1 cellular context compared by ENCODE assay signal in genomic region chr12:29148958-29149690, GRCh38.
A peak's percentile ranks its signal among the peaks of the same experiment; 100 is the strongest.
TF ChIP-seq lines count a peak whose summit lies in the region.

Gene FAR2 (plus strand): TSS chr12:29149278. CDS start chr12:29270450, 121,172 bp downstream.

TF ChIP-seq in HEK293, 187 proteins besides CTCF, POLR2A, EP300 and RAD21 (continued from another document):
- TF ChIP-seq OSR2 (tag by site-specific recombination; IDR thresholded peaks at IDR 0.05) (no peak), ZBTB17 (tag by site-specific recombination; IDR thresholded peaks at IDR 0.05) (0 out of 2 replicates have a peak, but pooled peaks have one; percentile 32), WT1 (tag by site-specific recombination; IDR thresholded peaks at IDR 0.05) (peak; percentile 33; the same call in 1 of the 2 replicates), ZNF239 (tag by site-specific recombination; IDR thresholded peaks at IDR 0.05) (no peak), ZNF394 (tag by site-specific recombination; IDR thresholded peaks at IDR 0.05; ENCODE audit: borderline replicate concordance) (no peak; the same call in 1 of the 2 replicates), ZNF561 (tag by site-specific recombination; IDR thresholded peaks at IDR 0.05; ENCODE audit: borderline replicate concordance) (peak; percentile 30; the same call in 1 of the 2 replicates), ZFP37 (tag by site-specific recombination; IDR thresholded peaks at IDR 0.05) (0 out of 2 replicates have a peak, but pooled peaks have one; percentile 19), ZBTB20 (tag by site-specific recombination; IDR thresholded peaks at IDR 0.05) (peak; percentile 82), ZNF785 (tag by site-specific recombination; IDR thresholded peaks at IDR 0.05) (0 out of 2 replicates have a peak, but pooled peaks have one; percentile 44), GLIS2 (tag by site-specific recombination; IDR thresholded peaks at IDR 0.05) (peak; percentile 89), KLF9 (tag by site-specific recombination; IDR thresholded peaks at IDR 0.05; ENCODE audit: low read depth) (peak; percentile 77), ZXDB (tag by site-specific recombination; IDR thresholded peaks at IDR 0.05) (peak; percentile 41; the same call in 1 of the 2 replicates), ZNF37A (tag by site-specific recombination; IDR thresholded peaks at IDR 0.05) (0 out of 2 replicates have a peak, but pooled peaks have one; percentile 49), KLF7 (tag by site-specific recombination; IDR thresholded peaks at IDR 0.05; ENCODE audit: borderline replicate concordance) (peak; percentile 71; the same call in 1 of the 2 replicates), ZSCAN30 (tag by site-specific recombination; IDR thresholded peaks at IDR 0.05) (no peak; the same call in 1 of the 2 replicates), SP3 (tag by site-specific recombination; IDR thresholded peaks at IDR 0.05) (peak; percentile 70), ZEB2 (tag by site-specific recombination; IDR thresholded peaks at IDR 0.05) (peak; percentile 33), ZNF660 (tag by site-specific recombination; IDR thresholded peaks at IDR 0.05) (peak; percentile 59; the same call in 1 of the 2 replicates), ZNF16 (tag by site-specific recombination; IDR thresholded peaks at IDR 0.05; ENCODE audit: low read depth) (no peak), ZNF791 (tag by site-specific recombination; IDR thresholded peaks at IDR 0.05) (no peak), ZNF555 (tag by site-specific recombination; conservative IDR thresholded peaks at IDR 0.05) (no peak), ZNF521 (tag by site-specific recombination; IDR thresholded peaks at IDR 0.05) (no peak), PRDM1 (tag by site-specific recombination; IDR thresholded peaks at IDR 0.05) (0 out of 2 replicates have a peak, but pooled peaks have one; percentile 4), REST (tag by site-specific recombination; IDR thresholded peaks at IDR 0.05) (peak; percentile 65; the same call in 1 of the 2 replicates), ZBTB6 (tag by site-specific recombination; IDR thresholded peaks at IDR 0.05) (peak; percentile 59; the same call in 1 of the 2 replicates), KLF10 (tag by site-specific recombination; IDR thresholded peaks at IDR 0.05) (peak; percentile 55; the same call in 1 of the 2 replicates), EGR2 (tag by site-specific recombination; IDR thresholded peaks at IDR 0.05; ENCODE audit: low read depth) (peak; percentile 91), ZNF211 (tag by site-specific recombination; IDR thresholded peaks at IDR 0.05; ENCODE audit: low read depth) (no peak), ZNF433 (tag by site-specific recombination; IDR thresholded peaks at IDR 0.05; ENCODE audit: low read depth) (no peak), ZNF610 (tag by site-specific recombination; IDR thresholded peaks at IDR 0.05; ENCODE audit: borderline replicate concordance) (no peak), GLIS1 (tag by site-specific recombination; IDR thresholded peaks at IDR 0.05) (peak; percentile 59), ZNF747 (tag by site-specific recombination; IDR thresholded peaks at IDR 0.05) (no peak), KLF16 (tag by site-specific recombination; IDR thresholded peaks at IDR 0.05) (peak; percentile 16; the same call in 1 of the 2 replicates), REPIN1 (tag by site-specific recombination; IDR thresholded peaks at IDR 0.05; ENCODE audit: low read depth) (peak; percentile 54; the same call in 1 of the 2 replicates), ZNF501 (tag by site-specific recombination; IDR thresholded peaks at IDR 0.05) (peak; percentile 38; the same call in 1 of the 2 replicates), SP2 (tag by site-specific recombination; IDR thresholded peaks at IDR 0.05) (peak; percentile 68), KLF8 (tag by site-specific recombination; IDR thresholded peaks at IDR 0.05) (peak; percentile 50; the same call in 1 of the 2 replicates), ZBTB10 (tag by site-specific recombination; IDR thresholded peaks at IDR 0.05) (peak; percentile 87; the same call in 1 of the 2 replicates), ZFHX2 (tag by site-specific recombination; conservative IDR thresholded peaks at IDR 0.05) (peak; percentile 89), ZNF416 (tag by site-specific recombination; IDR thresholded peaks at IDR 0.05) (no peak), YY1 (tag by site-specific recombination; IDR thresholded peaks at IDR 0.05) (peak; percentile 58; the same call in 1 of the 2 replicates)
- TF ChIP-seq, protein P1, sequence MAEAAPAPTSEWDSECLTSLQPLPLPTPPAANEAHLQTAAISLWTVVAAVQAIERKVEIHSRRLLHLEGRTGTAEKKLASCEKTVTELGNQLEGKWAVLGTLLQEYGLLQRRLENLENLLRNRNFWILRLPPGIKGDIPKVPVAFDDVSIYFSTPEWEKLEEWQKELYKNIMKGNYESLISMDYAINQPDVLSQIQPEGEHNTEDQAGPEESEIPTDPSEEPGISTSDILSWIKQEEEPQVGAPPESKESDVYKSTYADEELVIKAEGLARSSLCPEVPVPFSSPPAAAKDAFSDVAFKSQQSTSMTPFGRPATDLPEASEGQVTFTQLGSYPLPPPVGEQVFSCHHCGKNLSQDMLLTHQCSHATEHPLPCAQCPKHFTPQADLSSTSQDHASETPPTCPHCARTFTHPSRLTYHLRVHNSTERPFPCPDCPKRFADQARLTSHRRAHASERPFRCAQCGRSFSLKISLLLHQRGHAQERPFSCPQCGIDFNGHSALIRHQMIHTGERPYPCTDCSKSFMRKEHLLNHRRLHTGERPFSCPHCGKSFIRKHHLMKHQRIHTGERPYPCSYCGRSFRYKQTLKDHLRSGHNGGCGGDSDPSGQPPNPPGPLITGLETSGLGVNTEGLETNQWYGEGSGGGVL (tag by site-specific recombination; IDR thresholded peaks at IDR 0.05) = peak; percentile 76
- TF ChIP-seq, protein P2, sequence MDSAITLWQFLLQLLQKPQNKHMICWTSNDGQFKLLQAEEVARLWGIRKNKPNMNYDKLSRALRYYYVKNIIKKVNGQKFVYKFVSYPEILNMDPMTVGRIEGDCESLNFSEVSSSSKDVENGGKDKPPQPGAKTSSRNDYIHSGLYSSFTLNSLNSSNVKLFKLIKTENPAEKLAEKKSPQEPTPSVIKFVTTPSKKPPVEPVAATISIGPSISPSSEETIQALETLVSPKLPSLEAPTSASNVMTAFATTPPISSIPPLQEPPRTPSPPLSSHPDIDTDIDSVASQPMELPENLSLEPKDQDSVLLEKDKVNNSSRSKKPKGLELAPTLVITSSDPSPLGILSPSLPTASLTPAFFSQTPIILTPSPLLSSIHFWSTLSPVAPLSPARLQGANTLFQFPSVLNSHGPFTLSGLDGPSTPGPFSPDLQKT (IDR thresholded peaks at IDR 0.05; ENCODE audit: borderline replicate concordance, low read depth, low read length) = no peak
- TF ChIP-seq, protein P3, sequence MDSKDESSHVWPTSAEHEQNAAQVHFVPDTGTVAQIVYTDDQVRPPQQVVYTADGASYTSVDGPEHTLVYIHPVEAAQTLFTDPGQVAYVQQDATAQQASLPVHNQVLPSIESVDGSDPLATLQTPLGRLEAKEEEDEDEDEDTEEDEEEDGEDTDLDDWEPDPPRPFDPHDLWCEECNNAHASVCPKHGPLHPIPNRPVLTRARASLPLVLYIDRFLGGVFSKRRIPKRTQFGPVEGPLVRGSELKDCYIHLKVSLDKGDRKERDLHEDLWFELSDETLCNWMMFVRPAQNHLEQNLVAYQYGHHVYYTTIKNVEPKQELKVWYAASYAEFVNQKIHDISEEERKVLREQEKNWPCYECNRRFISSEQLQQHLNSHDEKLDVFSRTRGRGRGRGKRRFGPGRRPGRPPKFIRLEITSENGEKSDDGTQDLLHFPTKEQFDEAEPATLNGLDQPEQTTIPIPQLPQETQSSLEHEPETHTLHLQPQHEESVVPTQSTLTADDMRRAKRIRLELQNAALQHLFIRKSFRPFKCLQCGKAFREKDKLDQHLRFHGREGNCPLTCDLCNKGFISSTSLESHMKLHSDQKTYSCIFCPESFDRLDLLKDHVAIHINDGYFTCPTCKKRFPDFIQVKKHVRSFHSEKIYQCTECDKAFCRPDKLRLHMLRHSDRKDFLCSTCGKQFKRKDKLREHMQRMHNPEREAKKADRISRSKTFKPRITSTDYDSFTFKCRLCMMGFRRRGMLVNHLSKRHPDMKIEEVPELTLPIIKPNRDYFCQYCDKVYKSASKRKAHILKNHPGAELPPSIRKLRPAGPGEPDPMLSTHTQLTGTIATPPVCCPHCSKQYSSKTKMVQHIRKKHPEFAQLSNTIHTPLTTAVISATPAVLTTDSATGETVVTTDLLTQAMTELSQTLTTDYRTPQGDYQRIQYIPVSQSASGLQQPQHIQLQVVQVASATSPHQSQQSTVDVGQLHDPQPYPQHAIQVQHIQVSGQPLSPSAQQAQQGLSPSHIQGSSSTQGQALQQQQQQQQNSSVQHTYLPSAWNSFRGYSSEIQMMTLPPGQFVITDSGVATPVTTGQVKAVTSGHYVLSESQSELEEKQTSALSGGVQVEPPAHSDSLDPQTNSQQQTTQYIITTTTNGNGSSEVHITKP (tag by site-specific recombination; IDR thresholded peaks at IDR 0.05) = peak; percentile 62
- TF ChIP-seq, protein P4, sequence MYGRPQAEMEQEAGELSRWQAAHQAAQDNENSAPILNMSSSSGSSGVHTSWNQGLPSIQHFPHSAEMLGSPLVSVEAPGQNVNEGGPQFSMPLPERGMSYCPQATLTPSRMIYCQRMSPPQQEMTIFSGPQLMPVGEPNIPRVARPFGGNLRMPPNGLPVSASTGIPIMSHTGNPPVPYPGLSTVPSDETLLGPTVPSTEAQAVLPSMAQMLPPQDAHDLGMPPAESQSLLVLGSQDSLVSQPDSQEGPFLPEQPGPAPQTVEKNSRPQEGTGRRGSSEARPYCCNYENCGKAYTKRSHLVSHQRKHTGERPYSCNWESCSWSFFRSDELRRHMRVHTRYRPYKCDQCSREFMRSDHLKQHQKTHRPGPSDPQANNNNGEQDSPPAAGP (tag by site-specific recombination; IDR thresholded peaks at IDR 0.05) = peak; percentile 46; the same call in 1 of the 2 replicates
